Comparison of ENCODE assay signal across 8 cellular contexts in the genomic region with DNA sequence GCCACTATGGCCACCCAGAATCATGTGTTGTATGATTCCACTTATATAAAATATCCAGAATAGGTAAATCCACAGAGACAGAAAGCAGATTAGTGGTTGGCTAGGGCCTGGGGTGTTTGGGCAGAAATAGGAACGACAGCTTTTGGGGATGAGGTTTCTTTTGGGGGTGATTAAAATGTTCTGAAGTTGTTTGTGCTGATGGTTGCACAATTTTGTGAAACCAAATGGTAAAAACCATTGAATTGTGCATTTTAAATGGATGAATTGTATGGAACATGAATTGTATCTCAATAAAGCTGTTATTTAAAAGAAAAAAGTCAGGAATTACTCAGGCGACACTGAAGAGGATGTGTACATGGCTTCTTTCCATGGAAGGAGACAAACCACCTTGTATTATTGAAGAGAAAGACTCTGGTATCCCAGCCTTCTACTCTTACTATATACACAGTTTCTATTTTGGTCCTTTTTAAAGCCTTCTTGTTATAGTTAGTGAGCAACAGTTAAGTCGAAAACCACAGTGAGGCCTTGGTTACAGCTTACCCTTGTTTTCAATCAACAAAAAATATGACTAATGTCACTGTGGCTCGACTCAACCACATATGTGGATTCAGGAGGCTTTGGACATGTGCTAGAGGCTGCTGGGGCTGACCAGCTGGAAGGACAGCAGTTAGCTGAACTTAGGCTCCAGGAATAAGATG. TPM values are rescaled to one million over a fixed set of nuclear protein-coding genes. Genes with fewer than 3 reads are reported as not detected.
DNase-seq lines count a peak whose midpoint lies in the region; ATAC-seq and TF ChIP-seq lines count a peak whose summit lies in the region.

No MANE protein-coding gene starts in this region.

- no peak for TF ChIP-seq CTCF in HFFc6 (IDR thresholded peaks at IDR 0.05)
- TF ChIP-seq CTCF in NB4 (IDR thresholded peaks at IDR 0.05; ENCODE audit: low read depth, low read length): no peak
- TF ChIP-seq CTCF in coronary artery (IDR thresholded peaks at IDR 0.05): no peak

- H3K27me3 Mint-ChIP-seq in HFFc6 (ENCODE audit: insufficient read depth): peaks cover 2% of the 10 kb centered on the region; the same call in 1 of the 2 replicates

- no peaks in the 10 kb centered on the region for H3K9me3 Mint-ChIP-seq in HFFc6

- peaks cover 38% of the 10 kb centered on the region for H3K4me1 Mint-ChIP-seq in HFFc6 (ENCODE audit: low read depth)

- H3K36me3 Mint-ChIP-seq in HFFc6 (ENCODE audit: low read depth): peaks cover under 1% of the 10 kb centered on the region; the same call in 1 of the 2 replicates

- peak; percentile 82 to 89 for ATAC-seq in activated CD4-positive, CD25-positive, alpha-beta regulatory T cell treated with anti-CD3 and anti-CD28 coated beads, Interleukin-2, amount 50 U/mL, for 24 hours

- no peak for TF ChIP-seq POLR2A in NB4 (IDR thresholded peaks at IDR 0.05; ENCODE audit: extremely low read depth, insufficient read length)

- peak overlapping the region; percentile 100 for H3K27ac Mint-ChIP-seq in HFFc6

- H3K4me3 Mint-ChIP-seq in HFFc6: peak overlapping the region; percentile 63

- H3K4me3 ChIP-seq in NB4 (ENCODE audit: low read depth, low read length) (peak overlapping the region; percentile 1), coronary artery (no peak overlapping the region), skin epidermis (no peak overlapping the region)

- H3K27ac ChIP-seq in coronary artery: peak overlapping the region; percentile 80 to 82
- H3K27ac ChIP-seq in skin epidermis: peak overlapping the region in 17 of 21 experiments; percentile 1 to 78 (median 58)
- no peak overlapping the region for H3K27ac ChIP-seq in caudate nucleus (ENCODE audit: low read depth, low read length)

- DNase-seq in activated CD4-positive, CD25-positive, alpha-beta regulatory T cell (lab: John Stamatoyannopoulos, UW): no peak
- DNase-seq in HFFc6 (peak; percentile 99), NB4 (ENCODE audit: low read depth) (peak; percentile 95), coronary artery (ENCODE audit: low spot score) (no peak), caudate nucleus (lab: John Stamatoyannopoulos, UW) (no peak), NCI-H345 (lab: John Stamatoyannopoulos, UW) (no peak)

RNA-seq across cellular contexts. Expression of gene KMT2E, which starts 57.1 kb away (rescaled TPM):
- 10 to 100 TPM; 39.7 to 53.4 (median 50.1) TPM for total RNA-seq in HFFc6 (2021; fragmentation: NEBNext Ultra II Directional; extraction: Animal tissue kit (Norgen Biotek cat#: 25700))

Comparison
In these comparisons a context has a peak if more than half of its experiments do, and no peak if none do; other contexts are left out.
1. DNase-seq: peak in HFFc6 (single experiment) and NB4 (single experiment); none in activated CD4-positive, CD25-positive, alpha-beta regulatory T cell (0 of 4), coronary artery (single experiment), caudate nucleus (0 of 61) and NCI-H345 (single experiment).